In the genomic region with DNA sequence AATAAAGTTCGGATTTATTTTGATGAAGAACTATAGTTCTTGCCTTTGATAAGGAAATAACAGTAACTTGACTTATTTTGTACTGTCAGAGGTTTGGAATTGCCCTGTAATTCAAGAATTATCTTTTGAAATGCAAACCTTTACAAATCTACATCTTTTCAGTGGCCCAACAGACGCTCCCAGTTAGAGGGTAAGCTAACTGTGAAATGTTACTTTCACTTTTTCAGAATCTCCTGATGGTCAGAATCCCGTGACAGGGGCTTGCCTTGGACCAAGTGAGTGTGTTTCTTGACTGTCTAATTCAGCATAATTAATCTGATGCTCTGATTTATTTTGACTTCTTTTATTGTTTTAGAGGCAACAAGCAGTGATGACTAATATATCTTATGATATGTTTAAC, we compare ENCODE assay signal across 13 cellular contexts.
DNase-seq lines count a peak whose midpoint lies in the region; ATAC-seq, FAIRE-seq and TF ChIP-seq lines count a peak whose summit lies in the region.
"Had no signal": no experiment of that assay in that cellular context is flagged by ENCODE, and none has a peak within 500 bp of the region (broad histone marks: within the 10 kb centered on the region; RNA-seq: fewer than 3 reads in every experiment).

No MANE protein-coding gene starts in this region.

- TF ChIP-seq CTCF in endothelial cell of umbilical vein (IDR thresholded peaks at IDR 0.05; ENCODE audit: extremely low read depth in 1 of 2, insufficient read depth in 1 of 2, low read depth in 1 of 2, low read length in 2 of 2): no peak
- no peak for TF ChIP-seq CTCF in suprapubic skin (IDR thresholded peaks at IDR 0.05)

- CTCF ChIA-PET in endothelial cell of umbilical vein (lab: Charles Lee): no interaction called here

- dilution Hi-C loops in endothelial cell of umbilical vein (cut with MboI; ENCODE audit: extremely low pct_ligation_motif_present, low sequenced_read_pairs): no loop called here

- POLR2A ChIA-PET in endothelial cell of umbilical vein (lab: Charles Lee): no interaction called here

- no peaks in the 10 kb centered on the region for H3K4me1 ChIP-seq in endothelial cell of umbilical vein (ENCODE audit: control insufficient read depth, extremely low read depth, insufficient read depth, low read length)
- H3K4me1 ChIP-seq in suprapubic skin: no peaks in the 10 kb centered on the region

- H3K36me3 ChIP-seq in endothelial cell of umbilical vein (ENCODE audit: control insufficient read depth in 2 of 2, extremely low read depth in 1 of 2, insufficient read depth in 2 of 2, low read length in 2 of 2) (no peaks in the 10 kb centered on the region), suprapubic skin (no peaks in the 10 kb centered on the region)

- H3K27me3 ChIP-seq in endothelial cell of umbilical vein (ENCODE audit: control insufficient read depth in 2 of 2, insufficient read depth in 2 of 2, low read length in 2 of 2): no peaks in the 10 kb centered on the region
- no peaks in the 10 kb centered on the region for H3K27me3 ChIP-seq in suprapubic skin

- no peaks in the 10 kb centered on the region for H3K9me1 ChIP-seq in endothelial cell of umbilical vein (replicated peaks; ENCODE audit: control insufficient read depth, extremely low read depth, insufficient read depth, low read length)

- ATAC-seq in left ventricle myocardium superior (peak; percentile 53), Right ventricle myocardium inferior (no peak), HG03354 (IDR thresholded peaks at IDR 0.05; ENCODE audit: poor library complexity, severe bottlenecking, unreplicated experiment) (peak; percentile 26)
- ATAC-seq: activated naive CD4-positive, alpha-beta T cell treated with anti-CD3 and anti-CD28 coated beads, Interleukin-2, amount 50 U/mL, for 72 hours had no signal

- FAIRE-seq in endothelial cell of umbilical vein (lab: Jason Lieb, UNC): no peak
- FAIRE-seq: endometrium had no signal

- no peaks in the 10 kb centered on the region for H3K9me3 ChIP-seq in endothelial cell of umbilical vein (replicated peaks; ENCODE audit: control insufficient read depth, insufficient read depth, low read length)
- H3K9me3 ChIP-seq in suprapubic skin: no peaks in the 10 kb centered on the region

- no peak overlapping the region for H3K4me2 ChIP-seq in endothelial cell of umbilical vein (ENCODE audit: insufficient read depth, low read length)

- H3K79me2 ChIP-seq in endothelial cell of umbilical vein (ENCODE audit: control insufficient read depth, insufficient read depth, low read length): no peaks in the 10 kb centered on the region

- TF ChIP-seq POLR2A in endothelial cell of umbilical vein (IDR thresholded peaks at IDR 0.05; ENCODE audit: low read depth, low read length) (no peak), suprapubic skin (IDR thresholded peaks at IDR 0.05) (no peak)

- intact Hi-C loops in left ventricle myocardium superior (cut with micrococcal nuclease) (no loop called here), Right ventricle myocardium inferior (cut with DNase I) (no loop called here), endothelial cell of umbilical vein (cut with micrococcal nuclease) (no loop called here)

- H3K4me3 ChIP-seq in endothelial cell of umbilical vein (replicated peaks in 1 of 3; ENCODE audit: insufficient read depth in 1 of 3, low read depth in 1 of 3, low read length in 3 of 3): no peak overlapping the region
- H3K4me3 ChIP-seq in suprapubic skin: no peak overlapping the region

- TF ChIP-seq EP300 in suprapubic skin (IDR thresholded peaks at IDR 0.05): no peak

- H3K9ac ChIP-seq in endothelial cell of umbilical vein (replicated peaks; ENCODE audit: extremely low read depth, insufficient read depth, low read length): no peak overlapping the region

- no TSS peak for BruUV-seq in endothelial cell of umbilical vein (replicated peaks; lab: Mats Ljungman, UMichigan)

- DNase-seq in left ventricle myocardium superior: no peak
- no peak for DNase-seq in Right ventricle myocardium inferior (ENCODE audit: missing footprints)
- peak; percentile 2 for DNase-seq in endothelial cell of umbilical vein (ENCODE audit: low read depth, low spot score)
- DNase-seq in HuH-7.5 (ENCODE audit: low spot score): no peak
- DNase-seq in suprapubic skin (ENCODE audit: low spot score in 2 of 2): no peak
- no peak for DNase-seq in UCSD-AML1 (lab: John Stamatoyannopoulos, UW; ENCODE audit: unreplicated experiment)
- no peak for DNase-seq in COLO668 (lab: John Stamatoyannopoulos, UW; ENCODE audit: unreplicated experiment)
- DNase-seq: activated CD4-positive, alpha-beta T cell treated with anti-CD3 and anti-CD28 coated beads, Interleukin-2, amount 50 U/mL, for 48 hours; NCI-H526 treated with DMSO at 0.1 percent for 48 hours; nephron progenitor cell had no signal

- H3K27ac ChIP-seq in endothelial cell of umbilical vein (ENCODE audit: insufficient read depth, low read depth, low read length) (no peak overlapping the region), suprapubic skin (no peak overlapping the region)

- 55% methylated on average over 3 of the region's 3 CpGs for WGBS in suprapubic skin

- no peaks in the 10 kb centered on the region for H4K20me1 ChIP-seq in endothelial cell of umbilical vein (replicated peaks; ENCODE audit: control insufficient read depth, extremely low read depth, insufficient read depth, low read length)

- H2AFZ ChIP-seq in endothelial cell of umbilical vein (ENCODE audit: low read depth, low read length): no peak overlapping the region

TF ChIP-seq in endothelial cell of umbilical vein, 7 proteins besides CTCF, POLR2A, EP300 and RAD21:
- TF ChIP-seq EZH2 (IDR thresholded peaks at IDR 0.05; ENCODE audit: borderline replicate concordance, low read depth, low read length, severe bottlenecking) (no peak), FOS (IDR thresholded peaks at IDR 0.05; ENCODE audit: borderline replicate concordance, insufficient read depth, low read length) (no peak), JUN (IDR thresholded peaks at IDR 0.05; ENCODE audit: borderline replicate concordance, insufficient read depth, insufficient read length, low read depth) (no peak), POLR2AphosphoS5 (IDR thresholded peaks at IDR 0.05; ENCODE audit: insufficient read depth, low read depth, low read length) (no peak), MAX (IDR thresholded peaks at IDR 0.05; ENCODE audit: insufficient read depth, insufficient read length) (no peak), MYC (IDR thresholded peaks at IDR 0.05; ENCODE audit: low read depth, low read length) (no peak), GATA2 (IDR thresholded peaks at IDR 0.05; ENCODE audit: insufficient read depth, insufficient read length, low read depth, low read length) (no peak)
